Comparison of ENCODE assay signal across 9 cellular contexts in genomic region chr6:19836799-19837510, GRCh38. TPM values are rescaled to one million over a fixed set of nuclear protein-coding genes. Genes with fewer than 3 reads are reported as not detected.
DNase-seq lines count a peak whose midpoint lies in the region; ATAC-seq and TF ChIP-seq lines count a peak whose summit lies in the region.
"Had no signal": no experiment of that assay in that cellular context is flagged by ENCODE, and none has a peak within 500 bp of the region (broad histone marks: within the 10 kb centered on the region; RNA-seq: fewer than 3 reads in every experiment).

TSS of gene ID4 (plus strand) at chr6:19837370. CDS start at chr6:19837755, 385 bp downstream.

- H3K27ac ChIP-seq in hepatocyte, result peak within 1 kb of the TSS; percentile 92
- peak within 1 kb of the TSS; percentile 89 to 90 for H3K27ac ChIP-seq in prostate gland
- H3K27ac ChIP-seq: HL-60 had no signal

- no peak for ATAC-seq in GM18870 (IDR thresholded peaks at IDR 0.05; ENCODE audit: unreplicated experiment)

- peaks cover 38% of the 10 kb centered on the region for H3K79me2 ChIP-seq in hepatocyte

- WGBS in hepatocyte (ENCODE audit: low lambda C conversion rate, missing lambda C conversion rate), result 0% methylated on average over 37 of the region's 71 CpGs
- under 1% methylated on average over 48 of the region's 71 CpGs for WGBS in prostate gland

- no peaks in the 10 kb centered on the region for H4K20me1 ChIP-seq in hepatocyte (ENCODE audit: insufficient read depth, poor library complexity, severe bottlenecking)

- TF ChIP-seq CTCF in hepatocyte (IDR thresholded peaks at IDR 0.05; ENCODE audit: poor library complexity) (no peak), prostate gland (IDR thresholded peaks at IDR 0.05) (no peak)

- peak within 1 kb of the TSS; percentile 86 for H3K4me3 ChIP-seq in hepatocyte
- H3K4me3 ChIP-seq in prostate gland, result peak within 1 kb of the TSS; percentile 68 to 73

- intact Hi-C loops in prostate gland (cut with DNase I), result loop anchor here (2.0 kb wide), 1 partner anchor 32 kb away; no protein-coding TSS in a partner anchor

- H3K4me2 ChIP-seq in hepatocyte, result peak within 1 kb of the TSS; percentile 80

- H2AFZ ChIP-seq in hepatocyte, result peak within 1 kb of the TSS; percentile 50

- no peaks in the 10 kb centered on the region for H3K27me3 ChIP-seq in hepatocyte
- no peaks in the 10 kb centered on the region for H3K27me3 ChIP-seq in prostate gland (replicated peaks; ENCODE audit: insufficient read depth)

- H3K9me3 ChIP-seq in hepatocyte (ENCODE audit: low read depth) (no peaks in the 10 kb centered on the region), prostate gland (no peaks in the 10 kb centered on the region)

- H3K36me3 ChIP-seq in hepatocyte (replicated peaks; ENCODE audit: insufficient read depth, low read depth) (no peaks in the 10 kb centered on the region), prostate gland (no peaks in the 10 kb centered on the region)

- H3K9me2 ChIP-seq in hepatocyte (replicated peaks; ENCODE audit: insufficient read depth), result no peaks in the 10 kb centered on the region

- peak; percentile 96 for TF ChIP-seq POLR2A in prostate gland (IDR thresholded peaks at IDR 0.05)

- H3K4me1 ChIP-seq in hepatocyte (ENCODE audit: insufficient read depth) (peaks cover 12% of the 10 kb centered on the region), prostate gland (replicated peaks) (no peaks in the 10 kb centered on the region)

- peak; percentile 68 for DNase-seq in COLO668 (lab: John Stamatoyannopoulos, UW; ENCODE audit: unreplicated experiment)
- DNase-seq in NCI-H1105 (lab: John Stamatoyannopoulos, UW), result peak; percentile 91
- peak; percentile 99 for DNase-seq in astrocyte of the hippocampus (ENCODE audit: low read depth, low spot score)
- peak; percentile 98 for DNase-seq in hepatocyte (ENCODE audit: low spot score)
- peak; percentile 98 for DNase-seq in prostate gland (ENCODE audit: low spot score)
- DNase-seq in NCI-H1694 (lab: John Stamatoyannopoulos, UW), result no peak
- no peak for DNase-seq in activated gamma-delta T cell (lab: John Stamatoyannopoulos, UW)

RNA-seq across cellular contexts. Expression of gene ID4, which starts in this region (rescaled TPM):
- 44.3 and 54.6 TPM in 2 replicates for total RNA-seq in hepatocyte
- 89.2 and 137 TPM in 2 replicates for polyA plus RNA-seq in hepatocyte
- 10 to 100 TPM; 63.6 to 69.1 TPM for total RNA-seq in prostate gland

Comparison
In these comparisons a context has a peak if more than half of its experiments do, and no peak if none do; other contexts are left out.
1. DNase-seq: peak in COLO668 (single experiment), NCI-H1105 (single experiment), astrocyte of the hippocampus (single experiment), hepatocyte (single experiment) and prostate gland (single experiment); none in NCI-H1694 (single experiment) and activated gamma-delta T cell (single experiment).